Comparison of ENCODE assay signal across 15 cellular contexts in the genomic region with DNA sequence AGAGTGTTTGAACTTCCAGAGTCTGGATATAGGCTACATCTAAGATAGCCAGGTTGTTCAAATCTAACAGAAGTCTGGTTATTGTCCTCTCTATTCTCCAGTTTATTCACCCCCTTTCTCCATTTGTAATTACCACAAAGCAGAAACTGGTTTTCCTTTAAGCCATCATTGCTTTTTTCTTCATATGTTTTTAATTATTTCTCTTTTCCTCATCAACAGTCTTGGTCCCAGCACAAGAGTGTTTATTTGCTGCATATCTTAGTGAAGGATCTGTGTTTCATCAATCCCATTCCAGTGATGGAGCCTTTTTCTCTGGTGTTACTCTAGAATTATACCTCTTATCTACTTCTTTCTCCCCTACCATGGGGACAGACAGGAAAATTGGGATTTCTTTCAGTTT.
A peak's percentile ranks its signal among the peaks of the same experiment; 100 is the strongest.
DNase-seq lines count a peak whose midpoint lies in the region; ATAC-seq, FAIRE-seq and TF ChIP-seq lines count a peak whose summit lies in the region.
"Had no signal": no experiment of that assay in that cellular context is flagged by ENCODE, and none has a peak within 500 bp of the region (broad histone marks: within the 10 kb centered on the region; RNA-seq: fewer than 3 reads in every experiment).

No MANE protein-coding gene starts in this region.

- ATAC-seq in HG02571 (IDR thresholded peaks at IDR 0.05; ENCODE audit: unreplicated experiment), result no peak
- ATAC-seq: GM12878, GM23338, HepG2 had no signal

- CTCF ChIA-PET in SK-N-SH (lab: Yijun Ruan, JAX), result no interaction called here

- TF ChIP-seq CTCF in SK-N-SH (IDR thresholded peaks at IDR 0.05) (no peak), keratinocyte (optimal IDR thresholded peaks at IDR 0.05 in 1 of 3, IDR thresholded peaks at IDR 0.05 in 1 of 3, conservative IDR thresholded peaks at IDR 0.05 in 1 of 3; ENCODE audit: extremely low read depth in 1 of 3, insufficient read depth in 2 of 3, low read length in 3 of 3) (no peak), vagina (IDR thresholded peaks at IDR 0.05) (no peak)

- H3K9ac ChIP-seq in SK-N-SH (no peak overlapping the region), keratinocyte (ENCODE audit: control insufficient read depth, extremely low read depth, insufficient read depth, low read length) (no peak overlapping the region)

- TF ChIP-seq RAD21 in SK-N-SH (IDR thresholded peaks at IDR 0.05; ENCODE audit: low read length), result no peak; the same call in 1 of the 2 replicates

- POLR2A ChIA-PET in SK-N-SH (lab: Yijun Ruan, JAX), result interaction anchor here (1.4 kb wide), 1 partner anchor 20 kb away, joined by 5 read pairs; no protein-coding TSS in a partner anchor

- H4K20me1 ChIP-seq in SK-N-SH (ENCODE audit: insufficient read depth) (no peaks in the 10 kb centered on the region), keratinocyte (ENCODE audit: control insufficient read depth, extremely low read depth, insufficient read depth, low read length) (no peaks in the 10 kb centered on the region)

- H3K27ac ChIP-seq in SK-N-SH (ENCODE audit: low read depth in 2 of 2, low read length in 1 of 2) (peak overlapping the region; percentile 4 to 84; a peak in 3 of 4 replicates), epithelial cell of prostate (peak overlapping the region; percentile 23), keratinocyte (ENCODE audit: control insufficient read depth, insufficient read depth, low read length) (peak overlapping the region; percentile 47), vagina (no peak overlapping the region)
- H3K27ac ChIP-seq: A549, C4-2B had no signal

- intact Hi-C loops in vagina (cut with DNase I), result no loop called here

- no peak overlapping the region for H3K4me2 ChIP-seq in SK-N-SH
- no peak overlapping the region for H3K4me2 ChIP-seq in keratinocyte (ENCODE audit: control insufficient read depth, extremely low read depth, insufficient read depth, low read depth, low read length)
- H3K4me2 ChIP-seq: A549, GM23338 had no signal

- H2AFZ ChIP-seq in SK-N-SH (ENCODE audit: low read depth) (no peak overlapping the region), keratinocyte (ENCODE audit: control insufficient read depth, low read length) (no peak overlapping the region)
- H2AFZ ChIP-seq: GM23338 had no signal

- H3F3A ChIP-seq in SK-N-SH (replicated peaks; ENCODE audit: insufficient read depth), result no peaks in the 10 kb centered on the region

- no peaks in the 10 kb centered on the region for H3K9me1 ChIP-seq in keratinocyte (ENCODE audit: control insufficient read depth, extremely low read depth, insufficient read depth, low read length)

- H3K79me2 ChIP-seq in SK-N-SH (ENCODE audit: insufficient read depth) (no peaks in the 10 kb centered on the region), keratinocyte (ENCODE audit: control insufficient read depth, insufficient read depth, low read length) (no peaks in the 10 kb centered on the region)

- TF ChIP-seq POLR2A in vagina (IDR thresholded peaks at IDR 0.05) (no peak), H54 (IDR thresholded peaks at IDR 0.05; ENCODE audit: low read depth, low read length) (no peak)

- peak; percentile 5 for DNase-seq in SK-N-SH
- no peak for DNase-seq in epithelial cell of prostate (ENCODE audit: low read depth, low spot score)
- no peak for DNase-seq in keratinocyte (ENCODE audit: low read depth, low spot score)
- no peak for DNase-seq in vagina (ENCODE audit: extremely low spot score in 2 of 2)
- no peak for DNase-seq in H54 (ENCODE audit: insufficient read length, low spot score)
- DNase-seq: CD4-positive, alpha-beta memory T cell; DMS79; H9 had no signal

- H3K4me1 ChIP-seq in SK-N-SH (ENCODE audit: control insufficient read depth in 1 of 2, insufficient read depth in 2 of 2, low read depth in 1 of 2, low read length in 1 of 2) (peaks cover 0 to 10% of the 10 kb centered on the region in 2 experiments; a peak in 2 of 4 replicates), keratinocyte (ENCODE audit: control insufficient read depth, extremely low read depth, insufficient read depth, low read length) (peaks cover 14% of the 10 kb centered on the region), vagina (no peaks in the 10 kb centered on the region)
- H3K4me1 ChIP-seq: A549 had no signal

- FAIRE-seq in keratinocyte (lab: Jason Lieb, UNC), result no peak
- no peak for FAIRE-seq in H54 (lab: Jason Lieb, UNC)
- FAIRE-seq: A549, GM12878, HepG2 had no signal

- H3K27me3 ChIP-seq in SK-N-SH (ENCODE audit: insufficient read depth) (no peaks in the 10 kb centered on the region), keratinocyte (ENCODE audit: control insufficient read depth, extremely low read depth, insufficient read depth, low read length) (no peaks in the 10 kb centered on the region), vagina (no peaks in the 10 kb centered on the region)
- H3K27me3 ChIP-seq: BE2C had no signal

- TF ChIP-seq EP300 in SK-N-SH (IDR thresholded peaks at IDR 0.05; ENCODE audit: borderline replicate concordance in 1 of 2, low read depth in 1 of 2, low read length in 1 of 2), result peak in 1 of 2 experiments; percentile 58; a peak in 1 of 4 replicates

- no peaks in the 10 kb centered on the region for H3K9me2 ChIP-seq in SK-N-SH

- dilution Hi-C loops in keratinocyte (cut with MboI; ENCODE audit: extremely low pct_ligation_motif_present, low sequenced_read_pairs), result no loop called here

- no peaks in the 10 kb centered on the region for H3K9me3 ChIP-seq in SK-N-SH
- no peaks in the 10 kb centered on the region for H3K9me3 ChIP-seq in keratinocyte (ENCODE audit: control insufficient read depth, low read depth, low read length)
- H3K9me3 ChIP-seq in vagina, result no peaks in the 10 kb centered on the region
- H3K9me3 ChIP-seq: A549, BE2C had no signal

- no peaks in the 10 kb centered on the region for H3K36me3 ChIP-seq in SK-N-SH (replicated peaks in 1 of 2; ENCODE audit: control insufficient read depth in 1 of 2, insufficient read depth in 2 of 2, low read length in 1 of 2)
- no peaks in the 10 kb centered on the region for H3K36me3 ChIP-seq in keratinocyte (ENCODE audit: control insufficient read depth in 2 of 2, extremely low read depth in 1 of 2, insufficient read depth in 2 of 2, low read length in 2 of 2)
- no peaks in the 10 kb centered on the region for H3K36me3 ChIP-seq in vagina

- H3K4me3 ChIP-seq in SK-N-SH (ENCODE audit: low read depth in 2 of 2, low read length in 1 of 2), result no peak overlapping the region
- no peak overlapping the region for H3K4me3 ChIP-seq in keratinocyte (ENCODE audit: control insufficient read depth in 2 of 3, extremely low read depth in 1 of 3, insufficient read depth in 2 of 3, low read depth in 1 of 3, low read length in 3 of 3)
- H3K4me3 ChIP-seq in vagina, result no peak overlapping the region
- H3K4me3 ChIP-seq: A549, GM12878, GM23338 had no signal

TF ChIP-seq in SK-N-SH, 30 proteins besides CTCF, POLR2A, EP300 and RAD21:
- TF ChIP-seq GATA2 (CRISPR knock-in tag; IDR thresholded peaks at IDR 0.05) (peak; percentile 72), SIN3A (IDR thresholded peaks at IDR 0.05; ENCODE audit: borderline replicate concordance, low read depth, low read length) (no peak), CHD2 (IDR thresholded peaks at IDR 0.05; ENCODE audit: low read length, partially characterized antibody) (peak; percentile 8), TCF12 (IDR thresholded peaks at IDR 0.05) (peak; percentile 50; the same call in 1 of the 2 replicates), FOXJ3 (CRISPR knock-in tag; IDR thresholded peaks at IDR 0.05) (peak; percentile 68)
